10 cellular contexts compared by ENCODE assay signal in genomic region chr3:117036259-117036799, GRCh38.
DNase-seq lines count a peak whose midpoint lies in the region; ATAC-seq and TF ChIP-seq lines count a peak whose summit lies in the region.
"Had no signal": no experiment of that assay in that cellular context is flagged by ENCODE, and none has a peak within 500 bp of the region (broad histone marks: within the 10 kb centered on the region; RNA-seq: fewer than 3 reads in every experiment).

No MANE protein-coding gene starts in this region.

- peak overlapping the region in 1 of 3 experiments; percentile 39 for H3K4me3 Mint-ChIP-seq in nephron
- H3K4me3 Mint-ChIP-seq: activated naive CD4-positive, alpha-beta T cell treated with anti-CD3 and anti-CD28 coated beads, Interleukin-2, amount 50 U/mL, for 24 hours had no signal

- H3K9me3 Mint-ChIP-seq in nephron, result peaks cover 8% of the 10 kb centered on the region

- peak overlapping the region in 1 of 2 donors; percentile 75 for H3K27ac ChIP-seq in coronary artery

- no peaks in the 10 kb centered on the region for H3K27me3 Mint-ChIP-seq in nephron (ENCODE audit: low read depth)
- H3K27me3 Mint-ChIP-seq: activated naive CD4-positive, alpha-beta T cell treated with anti-CD3 and anti-CD28 coated beads, Interleukin-2, amount 50 U/mL, for 24 hours had no signal

- H3K27ac Mint-ChIP-seq in nephron, result peak overlapping the region; percentile 17 to 62 (median 56)
- H3K27ac Mint-ChIP-seq: activated naive CD4-positive, alpha-beta T cell treated with anti-CD3 and anti-CD28 coated beads, Interleukin-2, amount 50 U/mL, for 24 hours had no signal

- no peak for TF ChIP-seq POLR2A in GM18505 (IDR thresholded peaks at IDR 0.05; ENCODE audit: borderline replicate concordance, extremely low read depth, insufficient read depth, insufficient read length)

- no peaks in the 10 kb centered on the region for H3K27me3 ChIP-seq in BJ (ENCODE audit: control insufficient read depth, insufficient read depth, low read length)

- no peaks in the 10 kb centered on the region for H3K36me3 ChIP-seq in BJ (ENCODE audit: control insufficient read depth, insufficient read depth, low read length)

- DNase-seq in BJ (ENCODE audit: low read depth) (peak; percentile 81), HS-5 (ENCODE audit: low read depth) (peak; percentile 77), coronary artery (ENCODE audit: low spot score) (no peak), NCI-H2029 (lab: John Stamatoyannopoulos, UW) (no peak), NCI-H1417 (lab: John Stamatoyannopoulos, UW) (no peak)
- DNase-seq: NCI-H1694 had no signal

- CTCF ChIA-PET in BJ (lab: Yijun Ruan, JAX), result interaction anchor here (0.7 to 1.3 kb wide), 2 partner anchors 18 to 1118 kb away, joined by 3 to 4 read pairs; no protein-coding TSS in a partner anchor

- no peaks in the 10 kb centered on the region for H3K36me3 Mint-ChIP-seq in nephron (ENCODE audit: low read depth)
- H3K36me3 Mint-ChIP-seq: activated naive CD4-positive, alpha-beta T cell treated with anti-CD3 and anti-CD28 coated beads, Interleukin-2, amount 50 U/mL, for 24 hours had no signal

- POLR2A ChIA-PET in BJ (lab: Charles Lee), result no interaction called here

- H3K4me3 ChIP-seq in BJ (ENCODE audit: low read depth, low read length) (no peak overlapping the region), coronary artery (peak overlapping the region; percentile 6)

- H3K4me1 Mint-ChIP-seq in nephron, result peaks cover 19% of the 10 kb centered on the region
- H3K4me1 Mint-ChIP-seq: activated naive CD4-positive, alpha-beta T cell treated with anti-CD3 and anti-CD28 coated beads, Interleukin-2, amount 50 U/mL, for 24 hours had no signal

- TF ChIP-seq CTCF in BJ (IDR thresholded peaks at IDR 0.05; ENCODE audit: insufficient read depth, low read depth, low read length), result no peak
- no peak for TF ChIP-seq CTCF in coronary artery (IDR thresholded peaks at IDR 0.05)
- TF ChIP-seq CTCF in nephron (IDR thresholded peaks at IDR 0.05; ENCODE audit: unreplicated experiment in 3 of 3), result no peak

- ATAC-seq in GM18505 (IDR thresholded peaks at IDR 0.05; ENCODE audit: unreplicated experiment), result no peak
- ATAC-seq in HG03460 (IDR thresholded peaks at IDR 0.05; ENCODE audit: unreplicated experiment), result no peak

Comparison
In these comparisons a context has a peak if more than half of its experiments do, and no peak if none do; other contexts are left out.
1. DNase-seq: peak in BJ (single experiment) and HS-5 (single experiment); none in coronary artery (single experiment), NCI-H2029 (single experiment) and NCI-H1417 (0 of 3).